Comparison of ENCODE assay signal across 1 cellular context in the genomic region with DNA sequence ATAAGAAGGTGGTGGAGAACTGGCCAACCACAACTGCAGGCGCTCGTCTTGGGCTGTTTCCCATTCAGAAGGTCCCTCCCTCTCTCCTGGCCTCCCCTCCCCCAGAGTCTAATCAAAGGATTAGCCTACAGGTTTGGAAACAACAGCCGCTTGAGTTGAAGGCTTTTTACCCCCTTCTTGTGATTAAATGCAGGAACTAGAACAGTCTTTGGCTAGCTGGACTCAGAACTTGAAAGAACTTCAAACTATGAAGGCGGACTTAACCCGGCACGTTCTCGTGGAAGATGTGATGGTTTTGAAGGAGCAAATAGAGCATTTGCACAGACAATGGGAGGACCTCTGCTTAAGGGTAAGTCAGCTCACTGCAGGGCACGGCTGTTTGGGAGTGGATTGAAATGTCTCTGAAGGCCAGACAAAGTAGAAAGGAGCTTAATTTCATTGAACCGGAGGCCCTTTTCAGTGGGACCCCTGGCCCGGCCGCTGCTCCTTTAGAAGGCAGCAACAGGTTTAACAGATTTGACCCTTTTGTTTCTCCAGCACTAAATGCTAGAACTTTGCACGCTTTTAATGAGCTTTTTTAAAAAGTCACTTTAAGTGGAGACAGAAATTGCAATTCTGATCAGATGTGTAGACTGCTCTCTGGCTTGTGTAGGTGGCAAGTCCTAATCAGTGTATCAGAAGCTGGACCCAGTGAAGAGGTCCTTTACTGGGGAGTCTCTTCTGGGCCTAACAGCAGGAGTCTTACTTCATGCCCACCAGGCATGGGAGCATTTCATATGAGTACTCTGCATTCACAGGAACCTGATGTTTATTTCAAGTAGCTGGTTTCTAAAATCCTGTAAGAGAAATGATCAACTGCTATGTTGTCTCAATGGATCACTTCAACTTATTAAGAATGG.
A peak's percentile ranks its signal among the peaks of the same experiment; 100 is the strongest.
TF ChIP-seq lines count a peak whose summit lies in the region.

No MANE protein-coding gene starts in this region.

TF ChIP-seq in GM23338, 12 proteins besides CTCF, POLR2A, EP300 and RAD21 (continued from another document):
- TF ChIP-seq, protein P1, sequence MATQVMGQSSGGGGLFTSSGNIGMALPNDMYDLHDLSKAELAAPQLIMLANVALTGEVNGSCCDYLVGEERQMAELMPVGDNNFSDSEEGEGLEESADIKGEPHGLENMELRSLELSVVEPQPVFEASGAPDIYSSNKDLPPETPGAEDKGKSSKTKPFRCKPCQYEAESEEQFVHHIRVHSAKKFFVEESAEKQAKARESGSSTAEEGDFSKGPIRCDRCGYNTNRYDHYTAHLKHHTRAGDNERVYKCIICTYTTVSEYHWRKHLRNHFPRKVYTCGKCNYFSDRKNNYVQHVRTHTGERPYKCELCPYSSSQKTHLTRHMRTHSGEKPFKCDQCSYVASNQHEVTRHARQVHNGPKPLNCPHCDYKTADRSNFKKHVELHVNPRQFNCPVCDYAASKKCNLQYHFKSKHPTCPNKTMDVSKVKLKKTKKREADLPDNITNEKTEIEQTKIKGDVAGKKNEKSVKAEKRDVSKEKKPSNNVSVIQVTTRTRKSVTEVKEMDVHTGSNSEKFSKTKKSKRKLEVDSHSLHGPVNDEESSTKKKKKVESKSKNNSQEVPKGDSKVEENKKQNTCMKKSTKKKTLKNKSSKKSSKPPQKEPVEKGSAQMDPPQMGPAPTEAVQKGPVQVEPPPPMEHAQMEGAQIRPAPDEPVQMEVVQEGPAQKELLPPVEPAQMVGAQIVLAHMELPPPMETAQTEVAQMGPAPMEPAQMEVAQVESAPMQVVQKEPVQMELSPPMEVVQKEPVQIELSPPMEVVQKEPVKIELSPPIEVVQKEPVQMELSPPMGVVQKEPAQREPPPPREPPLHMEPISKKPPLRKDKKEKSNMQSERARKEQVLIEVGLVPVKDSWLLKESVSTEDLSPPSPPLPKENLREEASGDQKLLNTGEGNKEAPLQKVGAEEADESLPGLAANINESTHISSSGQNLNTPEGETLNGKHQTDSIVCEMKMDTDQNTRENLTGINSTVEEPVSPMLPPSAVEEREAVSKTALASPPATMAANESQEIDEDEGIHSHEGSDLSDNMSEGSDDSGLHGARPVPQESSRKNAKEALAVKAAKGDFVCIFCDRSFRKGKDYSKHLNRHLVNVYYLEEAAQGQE (IDR thresholded peaks at IDR 0.05; ENCODE audit: unreplicated experiment): no peak
- 0 out of 2 replicates have a peak, but pooled peaks have one; percentile 32 for TF ChIP-seq ZNF462 (CRISPR knock-in tag; IDR thresholded peaks at IDR 0.05)
